ENCODE assay signal across 23 cellular contexts in the genomic region with DNA sequence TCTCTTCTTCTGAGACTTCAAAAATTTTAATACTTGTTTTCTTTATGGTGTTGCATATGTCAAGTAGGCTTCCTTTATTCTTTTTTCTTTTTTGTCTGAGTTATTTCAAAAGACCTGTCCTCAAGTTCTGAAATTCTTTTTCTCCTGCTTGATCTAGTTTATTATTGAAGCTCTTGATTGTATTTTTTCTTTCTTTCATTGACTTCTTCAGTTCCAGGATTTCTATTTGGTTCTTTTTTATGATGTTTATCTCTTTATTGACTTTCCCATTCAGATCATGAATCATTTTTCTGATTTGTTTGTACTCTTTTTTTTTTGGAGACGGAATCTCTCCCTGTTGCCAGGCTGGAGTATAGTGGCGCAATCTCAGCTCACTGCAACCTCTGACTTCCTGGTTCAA. TPM values are rescaled to one million over a fixed set of nuclear protein-coding genes. Genes with fewer than 3 reads are reported as not detected.
DNase-seq lines count a peak whose midpoint lies in the region; ATAC-seq, FAIRE-seq and TF ChIP-seq lines count a peak whose summit lies in the region.
"Had no signal": no experiment of that assay in that cellular context is flagged by ENCODE, and none has a peak within 500 bp of the region (broad histone marks: within the 10 kb centered on the region; RNA-seq: fewer than 3 reads in every experiment).

No MANE protein-coding gene starts in this region.

- H3K4me2 ChIP-seq in Karpas-422 (ENCODE audit: low read depth, low read length, poor library complexity, severe bottlenecking) = no peak overlapping the region
- no peak overlapping the region for H3K4me2 ChIP-seq in PC-3 (ENCODE audit: low read length)
- no peak overlapping the region for H3K4me2 ChIP-seq in HepG2 (ENCODE audit: low read depth, low read length)
- no peak overlapping the region for H3K4me2 ChIP-seq in hepatocyte
- H3K4me2 ChIP-seq: BLaER1 had no signal

- WGBS in HepG2 (ENCODE audit: low lambda C conversion rate) = 11% methylated on average over 2 of the region's 2 CpGs
- WGBS in hepatocyte (ENCODE audit: low lambda C conversion rate, missing lambda C conversion rate) = 96% methylated on average over 2 of the region's 2 CpGs

- H3K4me3 ChIP-seq in Karpas-422 (ENCODE audit: low read length) (no peak overlapping the region), PC-3 (ENCODE audit: low read length) (no peak overlapping the region), HepG2 (replicated peaks in 1 of 3; ENCODE audit: insufficient read depth in 1 of 3, low read depth in 2 of 3, low read length in 3 of 3) (no peak overlapping the region), hepatocyte (no peak overlapping the region)
- H3K4me3 ChIP-seq: BLaER1, GM23248 had no signal

- POLR2A ChIA-PET in PC-3 (lab: Charles Lee; ENCODE audit: unreplicated experiment) = no interaction called here
- POLR2A ChIA-PET in HepG2 (lab: Yijun Ruan, JAX) = no interaction called here

- no peak for ATAC-seq in PC-3
- no peak for ATAC-seq in HepG2
- ATAC-seq: CD8-positive, alpha-beta T cell had no signal

- BruUV-seq in PC-3 (replicated peaks; lab: Mats Ljungman, UMichigan) = no TSS peak
- no TSS peak for BruUV-seq in HepG2 (replicated peaks; lab: Mats Ljungman, UMichigan)

- TF ChIP-seq RAD21 in HepG2 (CRISPR knock-in tag; IDR thresholded peaks at IDR 0.05) = no peak

- TF ChIP-seq CTCF in PC-3 (conservative IDR thresholded peaks at IDR 0.05; ENCODE audit: low read depth, low read length) (no peak), HepG2 (CRISPR knock-in tag; IDR thresholded peaks at IDR 0.05) (no peak), hepatocyte (IDR thresholded peaks at IDR 0.05; ENCODE audit: poor library complexity) (no peak)

- no peak for TF ChIP-seq EP300 in HepG2 (IDR thresholded peaks at IDR 0.05; ENCODE audit: low read depth in 2 of 2, low read length in 2 of 2)
- no peak for TF ChIP-seq EP300 in HepG2 (CRISPR knock-in tag; IDR thresholded peaks at IDR 0.05; ENCODE audit: borderline replicate concordance)

- no peaks in the 10 kb centered on the region for H3F3A ChIP-seq in PC-3 (ENCODE audit: low read length, unreplicated experiment)

- H4K20me1 ChIP-seq in Karpas-422 (ENCODE audit: insufficient read depth, low read depth, low read length) (no peaks in the 10 kb centered on the region), PC-3 (ENCODE audit: low read length) (no peaks in the 10 kb centered on the region), HepG2 (ENCODE audit: insufficient read depth, low read length) (no peaks in the 10 kb centered on the region), hepatocyte (ENCODE audit: insufficient read depth, poor library complexity, severe bottlenecking) (no peaks in the 10 kb centered on the region)
- H4K20me1 ChIP-seq: BLaER1 had no signal

- H3K27ac ChIP-seq in Karpas-422 (ENCODE audit: low read length) (no peak overlapping the region), PC-3 (ENCODE audit: low read length) (no peak overlapping the region), HepG2 (ENCODE audit: extremely low read length, insufficient read depth, low read length) (no peak overlapping the region), hepatocyte (no peak overlapping the region)
- H3K27ac ChIP-seq: 22Rv1, BLaER1, C4-2B, GM23248 had no signal

- CTCF ChIA-PET in PC-3 (lab: Charles Lee) (interaction anchor here (0.7 kb wide), 1 partner anchor 419 kb away, joined by 3 read pairs; no protein-coding TSS in a partner anchor), HepG2 (lab: Yijun Ruan, JAX; ENCODE audit: low intra/inter-chr PET ratio, low total read pairs) (no interaction called here)

- H2AFZ ChIP-seq in Karpas-422 (ENCODE audit: low read length) (no peak overlapping the region), PC-3 (ENCODE audit: low read length) (no peak overlapping the region), HepG2 (ENCODE audit: low read length) (no peak overlapping the region), hepatocyte (no peak overlapping the region)
- H2AFZ ChIP-seq: GM23248 had no signal

- DNase-seq in DMS53 (lab: John Stamatoyannopoulos, UW) = peak; percentile 17
- DNase-seq in DMS53 treated with DMSO at 0.1 percent for 48 hours (lab: John Stamatoyannopoulos, UW; ENCODE audit: unreplicated experiment) = no peak
- DNase-seq in Karpas-422 = peak; percentile 63
- DNase-seq in PC-3 = peak; percentile 23
- DNase-seq in HepG2 (ENCODE audit: low spot score) = no peak
- DNase-seq in hepatocyte (ENCODE audit: low spot score) = no peak
- no peak for DNase-seq in HK-2 (ENCODE audit: unreplicated experiment)
- DNase-seq in central memory CD4-positive, alpha-beta T cell = no peak
- DNase-seq: Caco-2; CD4-positive, CD25-positive, alpha-beta regulatory T cell; CD8-positive, alpha-beta T cell; DMS153; DMS79 treated with DMSO at 0.1 percent for 48 hours; GF-D8; GM23248; H7; HCEC 1CT had no signal

- H3K9ac ChIP-seq in Karpas-422 (ENCODE audit: low read length) (no peak overlapping the region), PC-3 (ENCODE audit: low read length) (no peak overlapping the region), HepG2 (ENCODE audit: insufficient read depth, low read depth, low read length) (no peak overlapping the region)
- H3K9ac ChIP-seq: BLaER1, GM23248 had no signal

- H3K36me3 ChIP-seq in Karpas-422 (ENCODE audit: insufficient read depth, low read length) (peaks cover 55% of the 10 kb centered on the region), PC-3 (ENCODE audit: low read depth, low read length) (peaks cover 15% of the 10 kb centered on the region), HepG2 (replicated peaks in 1 of 2; ENCODE audit: control insufficient read depth in 1 of 2, insufficient read depth in 2 of 2, low read length in 2 of 2) (no peaks in the 10 kb centered on the region), hepatocyte (replicated peaks; ENCODE audit: insufficient read depth, low read depth) (peaks cover 9% of the 10 kb centered on the region)

- peaks cover 22% of the 10 kb centered on the region; the same call in 1 of the 2 replicates for H3K79me2 ChIP-seq in Karpas-422 (ENCODE audit: low read length)
- H3K79me2 ChIP-seq in PC-3 (ENCODE audit: low read length) = no peaks in the 10 kb centered on the region
- H3K79me2 ChIP-seq in HepG2 (ENCODE audit: insufficient read depth, low read length) = no peaks in the 10 kb centered on the region
- peaks cover 7% of the 10 kb centered on the region for H3K79me2 ChIP-seq in hepatocyte

- H3K4me1 ChIP-seq in Karpas-422 (ENCODE audit: low read length) (peaks cover 15% of the 10 kb centered on the region), PC-3 (ENCODE audit: insufficient read depth, low read length) (no peaks in the 10 kb centered on the region), HepG2 (ENCODE audit: insufficient read depth, low read length) (no peaks in the 10 kb centered on the region), hepatocyte (ENCODE audit: insufficient read depth) (no peaks in the 10 kb centered on the region)
- H3K4me1 ChIP-seq: Caco-2 had no signal

- H3K9me3 ChIP-seq in Karpas-422 (ENCODE audit: low read length) (peaks cover 25% of the 10 kb centered on the region), PC-3 (ENCODE audit: low read length) (no peaks in the 10 kb centered on the region; the same call in none of the 2 replicates), HepG2 (ENCODE audit: low read length) (peaks cover 8% of the 10 kb centered on the region; the same call in 1 of the 2 replicates), hepatocyte (ENCODE audit: low read depth) (peaks cover 6% of the 10 kb centered on the region)

- H3K9me2 ChIP-seq in Karpas-422 (replicated peaks; ENCODE audit: insufficient read depth, low read length) = no peaks in the 10 kb centered on the region
- no peaks in the 10 kb centered on the region for H3K9me2 ChIP-seq in PC-3 (replicated peaks; ENCODE audit: low read length)
- no peaks in the 10 kb centered on the region for H3K9me2 ChIP-seq in hepatocyte (replicated peaks; ENCODE audit: insufficient read depth)

- H3K27me3 ChIP-seq in Karpas-422 (ENCODE audit: low read length) = no peaks in the 10 kb centered on the region
- no peaks in the 10 kb centered on the region for H3K27me3 ChIP-seq in PC-3 (ENCODE audit: low read length)
- no peaks in the 10 kb centered on the region for H3K27me3 ChIP-seq in HepG2 (ENCODE audit: control insufficient read depth in 1 of 2, insufficient read depth in 2 of 2, low read length in 2 of 2)
- no peaks in the 10 kb centered on the region for H3K27me3 ChIP-seq in hepatocyte
- H3K27me3 ChIP-seq: BLaER1 had no signal

- intact Hi-C loops in PC-3 (cut with micrococcal nuclease) = no loop called here
- intact Hi-C loops in HepG2 (cut with micrococcal nuclease; ENCODE audit: unreplicated experiment) = no loop called here

- in situ Hi-C loops in HepG2 (cut with HindIII; ENCODE audit: extremely low pct_ligation_motif_present, low pct_unique_long_range_greater_than_20kb) = no loop called here

- FAIRE-seq in HepG2 (lab: Jason Lieb, UNC) = no peak
- FAIRE-seq: A204.1, GM12891, H1 had no signal

- no peak for TF ChIP-seq POLR2A in HepG2 (IDR thresholded peaks at IDR 0.05; ENCODE audit: insufficient read depth in 1 of 2, low read depth in 2 of 2, low read length in 2 of 2)

RNA-seq across cellular contexts. Expression of gene IFT43, which starts 34.1 kb away (rescaled TPM):
- total RNA-seq in Karpas-422 (2014; rRNA removed; shearing (Covaris generic); ENCODE audit: low replicate concordance) = 31.6 and 66.7 TPM in 2 replicates
- total RNA-seq in PC-3 (2014; rRNA removed) (23.7 and 41.3 TPM in 2 replicates), HepG2 (2016; rRNA removed; fragmentation: Illumina TruSeq; extraction: Trizol) (0.15 TPM in 1 of 2 replicates, not detected in the other), hepatocyte (28.3 and 31.9 TPM in 2 replicates)
- total RNA-seq in HepG2 (2016; cell fraction: cytosol; rRNA removed; fragmentation: Illumina TruSeq; extraction: Trizol; ENCODE audit: low read depth) = 1.3 TPM in 1 of 2 replicates, not detected in the other
- 0.28 and 0.31 TPM in 2 replicates for total RNA-seq in HepG2 (2016; cell fraction: insoluble cytoplasmic fraction; rRNA removed; fragmentation: Illumina TruSeq; extraction: Trizol)
- total RNA-seq in HepG2 (2016; cell fraction: membrane; rRNA removed; fragmentation: Illumina TruSeq; extraction: Trizol) = not detected in 2 replicates
- 0.81 TPM in 1 of 2 replicates, not detected in the other for total RNA-seq in HepG2 (2016; cell fraction: nucleus; rRNA removed; fragmentation: Illumina TruSeq; extraction: Trizol)
- polyA plus RNA-seq in HepG2 (2011; rRNA removed) (0.55 and 0.78 TPM in 2 replicates), hepatocyte (43.2 and 50.9 TPM in 2 replicates)
- 0.10 and 0.36 TPM in 2 replicates for polyA plus RNA-seq in HepG2 (2011; cell fraction: cytosol; rRNA removed)
- polyA plus RNA-seq in HepG2 (2011; cell fraction: nucleus; rRNA removed) = 1.7 and 1.8 TPM in 2 replicates
- 0.38 and 1.8 TPM in 2 replicates for polyA plus RNA-seq in HepG2 (2012)
- polyA plus RNA-seq in HepG2 (2016; cell fraction: cytosol; fragmentation: Illumina TruSeq; extraction: Trizol; ENCODE audit: low read depth) = 0.18 TPM in 1 of 2 replicates, not detected in the other
- polyA plus RNA-seq in HepG2 (2016; cell fraction: insoluble cytoplasmic fraction; fragmentation: Illumina TruSeq; extraction: Trizol; ENCODE audit: low read depth) = not detected in 2 replicates
- polyA plus RNA-seq in HepG2 (2016; cell fraction: membrane; fragmentation: Illumina TruSeq; extraction: Trizol; ENCODE audit: low read depth) = 0.26 TPM in 1 of 2 replicates, not detected in the other
- 0.85 and 1.1 TPM in 2 replicates for polyA plus RNA-seq in HepG2 (2016; cell fraction: nucleus; fragmentation: Illumina TruSeq; extraction: Trizol; ENCODE audit: insufficient read depth, low read depth)
- polyA minus RNA-seq in HepG2 (2011; rRNA and poly(A)+ RNA removed; ENCODE audit: low replicate concordance) = 0.32 and 11.4 TPM in 2 replicates
- polyA minus RNA-seq in HepG2 (2011; cell fraction: cytosol; rRNA and poly(A)+ RNA removed) = 1.6 TPM in 1 of 2 replicates, not detected in the other
- polyA minus RNA-seq in HepG2 (2011; cell fraction: nucleus; rRNA and poly(A)+ RNA removed) = 1.1 and 1.5 TPM in 2 replicates

RNA-seq across cellular contexts. Expression of gene TGFB3, which starts 37.9 kb away (rescaled TPM):
- total RNA-seq in Karpas-422 (2014; rRNA removed; shearing (Covaris generic); ENCODE audit: low replicate concordance) = 1.7 and 10.0 TPM in 2 replicates
- total RNA-seq in PC-3 (2014; rRNA removed) = 10.2 and 15.5 TPM in 2 replicates
- total RNA-seq in HepG2 (2016; rRNA removed; fragmentation: Illumina TruSeq; extraction: Trizol) = 1.4 and 2.5 TPM in 2 replicates
- 0.10 and 0.18 TPM in 2 replicates for total RNA-seq in HepG2 (2016; cell fraction: cytosol; rRNA removed; fragmentation: Illumina TruSeq; extraction: Trizol; ENCODE audit: low read depth)
- 0.58 and 0.78 TPM in 2 replicates for total RNA-seq in HepG2 (2016; cell fraction: insoluble cytoplasmic fraction; rRNA removed; fragmentation: Illumina TruSeq; extraction: Trizol)
- 0.40 and 0.79 TPM in 2 replicates for total RNA-seq in HepG2 (2016; cell fraction: membrane; rRNA removed; fragmentation: Illumina TruSeq; extraction: Trizol)
- total RNA-seq in HepG2 (2016; cell fraction: nucleus; rRNA removed; fragmentation: Illumina TruSeq; extraction: Trizol) = 1.5 and 2.1 TPM in 2 replicates
- polyA plus RNA-seq in HepG2 (2011; rRNA removed) = 2.5 and 3.2 TPM in 2 replicates
- 1.4 and 1.6 TPM in 2 replicates for polyA plus RNA-seq in HepG2 (2011; cell fraction: cytosol; rRNA removed)
- 6.3 and 7.1 TPM in 2 replicates for polyA plus RNA-seq in HepG2 (2011; cell fraction: nucleus; rRNA removed)
- 0.68 and 0.72 TPM in 2 replicates for polyA plus RNA-seq in HepG2 (2012)
- polyA plus RNA-seq in HepG2 (2016; cell fraction: cytosol; fragmentation: Illumina TruSeq; extraction: Trizol; ENCODE audit: low read depth) = 0.16 and 0.20 TPM in 2 replicates
- 0.61 and 1.4 TPM in 2 replicates for polyA plus RNA-seq in HepG2 (2016; cell fraction: insoluble cytoplasmic fraction; fragmentation: Illumina TruSeq; extraction: Trizol; ENCODE audit: low read depth)
- polyA plus RNA-seq in HepG2 (2016; cell fraction: membrane; fragmentation: Illumina TruSeq; extraction: Trizol; ENCODE audit: low read depth) = 0.31 and 0.41 TPM in 2 replicates
- polyA plus RNA-seq in HepG2 (2016; cell fraction: nucleus; fragmentation: Illumina TruSeq; extraction: Trizol; ENCODE audit: insufficient read depth, low read depth) = 2.3 and 3.5 TPM in 2 replicates
- polyA minus RNA-seq in HepG2 (2011; rRNA and poly(A)+ RNA removed; ENCODE audit: low replicate concordance) = 2.7 and 14.2 TPM in 2 replicates
- 0.69 and 1.3 TPM in 2 replicates for polyA minus RNA-seq in HepG2 (2011; cell fraction: cytosol; rRNA and poly(A)+ RNA removed)
- polyA minus RNA-seq in HepG2 (2011; cell fraction: nucleus; rRNA and poly(A)+ RNA removed) = 3.0 and 3.6 TPM in 2 replicates
- 26.2 and 30.5 TPM in 2 replicates for total RNA-seq in hepatocyte
- polyA plus RNA-seq in hepatocyte = 23.1 and 26.0 TPM in 2 replicates

Comparison
In these comparisons a context has a peak if more than half of its experiments do, and no peak if none do; other contexts are left out.
1. DNase-seq: peak in DMS53 (single experiment), Karpas-422 (single experiment) and PC-3 (single experiment); none in DMS53 treated with DMSO at 0.1 percent for 48 hours (single experiment), HepG2 (single experiment), hepatocyte (single experiment), HK-2 (single experiment) and central memory CD4-positive, alpha-beta T cell (single experiment).
2. RNA of gene IFT43, which starts 34.1 kb away (total RNA-seq): 23.7 to 41.3 TPM in PC-3, 28.3 to 31.9 TPM in hepatocyte and 31.6 to 66.7 TPM in Karpas-422; 0.15 to 1.3 TPM in HepG2; every median in the first group is over 10 times any median in the second.